ENCODE assay signal across 8 cellular contexts in genomic region chr22:30290679-30291333, GRCh38. TPM values are rescaled to one million over a fixed set of nuclear protein-coding genes. Genes with fewer than 3 reads are reported as not detected.
DNase-seq lines count a peak whose midpoint lies in the region; ATAC-seq and TF ChIP-seq lines count a peak whose summit lies in the region.

No MANE protein-coding gene starts in this region.

- peaks cover 24 to 27% of the 10 kb centered on the region in 2 experiments for H3K4me1 ChIP-seq in trophoblast cell (ENCODE audit: control insufficient read depth in 1 of 2, insufficient read depth in 2 of 2, low read length in 2 of 2)

- no peaks in the 10 kb centered on the region for H3K27me3 ChIP-seq in trophoblast cell (ENCODE audit: insufficient read depth, low read length)

- no peak overlapping the region for H3K23ac ChIP-seq in trophoblast cell (ENCODE audit: low read length)

- H2BK12ac ChIP-seq in trophoblast cell (ENCODE audit: low read length) = no peak overlapping the region

- no peak overlapping the region for H2BK120ac ChIP-seq in trophoblast cell (ENCODE audit: insufficient read depth, low read length, poor library complexity)

- H3K4me3 ChIP-seq in trophoblast cell (ENCODE audit: low read depth, low read length) = no peak overlapping the region

- H3K79me1 ChIP-seq in trophoblast cell (ENCODE audit: low read length) = peaks cover 10% of the 10 kb centered on the region

- intact Hi-C loops in Right ventricle myocardium inferior (cut with DNase I) = loop anchor here (2.0 kb wide), 1 partner anchor 14 kb away; no protein-coding TSS in a partner anchor

- H3K4me3 Mint-ChIP-seq in activated naive CD8-positive, alpha-beta T cell treated with anti-CD3 and anti-CD28 coated beads, Interleukin-2, amount 50 U/mL, for 24 hours = no peak overlapping the region

- H2AFZ ChIP-seq in trophoblast cell (ENCODE audit: insufficient read depth, low read length, poor library complexity) = no peak overlapping the region

- H4K8ac ChIP-seq in trophoblast cell (ENCODE audit: low read depth, low read length) = no peak overlapping the region

- H3K14ac ChIP-seq in trophoblast cell (ENCODE audit: low read length) = peak overlapping the region; percentile 26

- no peak overlapping the region for H3K18ac ChIP-seq in trophoblast cell (ENCODE audit: low read length)

- H3K36me3 ChIP-seq in KOPT-K1 (ENCODE audit: insufficient read depth, low read length) (peaks cover 50% of the 10 kb centered on the region), trophoblast cell (ENCODE audit: control insufficient read depth in 1 of 2, insufficient read depth in 2 of 2, low read length in 2 of 2) (peaks cover 55 to 57% of the 10 kb centered on the region in 2 experiments)

- ATAC-seq in activated naive CD8-positive, alpha-beta T cell treated with anti-CD3 and anti-CD28 coated beads, Interleukin-2, amount 50 U/mL, for 24 hours = no peak
- ATAC-seq in Right ventricle myocardium inferior (peak; percentile 25), HG02798 (IDR thresholded peaks at IDR 0.05; ENCODE audit: poor library complexity, unreplicated experiment) (no peak), GM21786 (IDR thresholded peaks at IDR 0.05; ENCODE audit: unreplicated experiment) (no peak)

- peak overlapping the region; percentile 21 for H2AK5ac ChIP-seq in trophoblast cell (ENCODE audit: low read length)

- peaks cover 6% of the 10 kb centered on the region for H3K79me2 ChIP-seq in trophoblast cell (ENCODE audit: control insufficient read depth, insufficient read depth, low read length, poor library complexity)

- no peak overlapping the region for H4K91ac ChIP-seq in trophoblast cell (ENCODE audit: low read depth, low read length)

- H3K9me3 ChIP-seq in KOPT-K1 (ENCODE audit: insufficient read depth, low read length, poor library complexity, severe bottlenecking) (no peaks in the 10 kb centered on the region), trophoblast cell (ENCODE audit: insufficient read depth, low read depth, low read length) (peaks cover 3% of the 10 kb centered on the region)

- H3K9me3 Mint-ChIP-seq in activated naive CD8-positive, alpha-beta T cell treated with anti-CD3 and anti-CD28 coated beads, Interleukin-2, amount 50 U/mL, for 24 hours = no peaks in the 10 kb centered on the region

- peaks cover 4% of the 10 kb centered on the region for H3K36me3 Mint-ChIP-seq in activated naive CD8-positive, alpha-beta T cell treated with anti-CD3 and anti-CD28 coated beads, Interleukin-2, amount 50 U/mL, for 24 hours (ENCODE audit: low read depth)

- H3K27ac ChIP-seq in C4-2B (peak overlapping the region; percentile 77), KOPT-K1 (ENCODE audit: low read depth, low read length, poor library complexity, severe bottlenecking) (peak overlapping the region; percentile 79), trophoblast cell (ENCODE audit: low read depth, low read length) (peak overlapping the region; percentile 54)

- peaks cover 24% of the 10 kb centered on the region for H3K4me1 Mint-ChIP-seq in activated naive CD8-positive, alpha-beta T cell treated with anti-CD3 and anti-CD28 coated beads, Interleukin-2, amount 50 U/mL, for 24 hours

- no peak overlapping the region for H3K9ac ChIP-seq in trophoblast cell (ENCODE audit: low read length)

- H4K12ac ChIP-seq in trophoblast cell (ENCODE audit: low read depth, low read length) = no peak overlapping the region

- TF ChIP-seq CTCF in C4-2B (conservative IDR thresholded peaks at IDR 0.05) = no peak

- H3K4me2 ChIP-seq in trophoblast cell (ENCODE audit: low read length) = no peak overlapping the region

- H3K27me3 Mint-ChIP-seq in activated naive CD8-positive, alpha-beta T cell treated with anti-CD3 and anti-CD28 coated beads, Interleukin-2, amount 50 U/mL, for 24 hours = no peaks in the 10 kb centered on the region

- DNase-seq in activated naive CD8-positive, alpha-beta T cell treated with anti-CD3 and anti-CD28 coated beads, Interleukin-2, amount 50 U/mL, for 24 hours = no peak
- DNase-seq in Right ventricle myocardium inferior (ENCODE audit: missing footprints) = peak; percentile 91
- DNase-seq in trophoblast cell = peak; percentile 62 to 70
- no peak for DNase-seq in stimulated activated CD4-positive, alpha-beta T cell treated with anti-CD3 and anti-CD28 coated beads, Interleukin-2, amount 100 ng/mL, for 48 hours

- no peak overlapping the region for H3K4ac ChIP-seq in trophoblast cell (ENCODE audit: low read depth, low read length)

- H3K27ac Mint-ChIP-seq in activated naive CD8-positive, alpha-beta T cell treated with anti-CD3 and anti-CD28 coated beads, Interleukin-2, amount 50 U/mL, for 24 hours = peak overlapping the region; percentile 64

- WGBS in trophoblast cell (ENCODE audit: extremely low coverage, insufficient coverage, insufficient read length) = no CpG with 5 or more reads among the region's 5 CpGs

- H2BK5ac ChIP-seq in trophoblast cell (ENCODE audit: low read depth, low read length, poor library complexity) = no peak overlapping the region

RNA-seq across cellular contexts. Expression of gene CASTOR1, which starts 1.5 kb away (rescaled TPM):
- total RNA-seq in Right ventricle myocardium inferior = 8.2 TPM
- polyA plus RNA-seq in trophoblast cell (2013) = 41.1 and 44.2 TPM in 2 replicates

RNA-seq across cellular contexts. Expression of gene OSM, which starts 24.2 kb away (rescaled TPM):
- 0.19 TPM for total RNA-seq in Right ventricle myocardium inferior
- 0.19 and 0.25 TPM in 2 replicates for polyA plus RNA-seq in trophoblast cell (2013)

RNA-seq across cellular contexts. Expression of gene TBC1D10A, which starts 35.9 kb away (rescaled TPM):
- total RNA-seq in Right ventricle myocardium inferior = 7.1 TPM
- polyA plus RNA-seq in trophoblast cell (2013) = 43.9 and 46.1 TPM in 2 replicates

RNA-seq across cellular contexts. Expression of gene LIF, which starts 44.2 kb away (rescaled TPM):
- total RNA-seq in Right ventricle myocardium inferior = 0.27 TPM
- polyA plus RNA-seq in trophoblast cell (2013) = 1.2 and 1.4 TPM in 2 replicates

Comparison
In these comparisons a context has a peak if more than half of its experiments do, and no peak if none do; other contexts are left out.
1. DNase-seq: peak in Right ventricle myocardium inferior (single experiment) and trophoblast cell (2 of 2); none in activated naive CD8-positive, alpha-beta T cell treated with anti-CD3 and anti-CD28 coated beads, Interleukin-2, amount 50 U/mL, for 24 hours (single experiment) and stimulated activated CD4-positive, alpha-beta T cell treated with anti-CD3 and anti-CD28 coated beads, Interleukin-2, amount 100 ng/mL, for 48 hours (0 of 2).
2. Peak in every context shown above with its lines, with median percentiles within 50 percentile points of each other: H3K27ac ChIP-seq.